In the genomic region with DNA sequence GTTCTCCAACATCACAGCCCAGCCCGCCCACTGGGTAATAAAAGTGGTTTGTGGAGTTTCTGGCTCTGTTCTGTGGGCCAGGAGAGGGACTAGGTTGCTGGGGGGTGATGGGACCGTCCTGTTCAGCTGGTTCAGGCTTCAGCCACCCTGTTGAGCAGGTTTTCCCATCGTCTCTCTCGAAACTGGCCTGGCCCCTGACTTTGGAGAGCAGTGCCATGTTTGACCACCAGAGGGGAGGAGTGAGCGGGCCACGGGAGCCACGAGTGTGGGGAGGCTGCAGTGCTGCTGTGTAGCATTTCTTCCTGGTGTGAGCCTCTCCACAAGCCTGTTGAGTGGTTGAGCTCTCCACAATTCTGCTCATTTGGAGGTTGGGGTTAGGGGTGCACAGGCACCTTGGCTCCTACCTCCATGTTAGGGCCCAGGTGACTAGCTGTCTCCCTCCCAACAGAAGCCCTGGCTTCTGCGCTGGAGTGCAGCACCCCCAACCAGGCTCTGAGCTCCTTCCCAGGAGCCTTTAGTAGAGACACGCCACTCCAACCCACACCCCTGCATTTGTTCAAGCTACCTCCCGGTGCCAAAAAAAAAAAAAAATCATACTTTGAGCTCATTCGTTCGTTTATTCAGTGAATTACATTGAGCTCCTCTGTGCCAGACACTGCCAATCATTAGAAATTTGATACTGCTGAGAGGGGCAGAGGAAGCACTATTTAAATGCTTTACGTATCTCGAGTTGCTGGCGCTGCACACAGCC, we compare ENCODE assay signal across 9 cellular contexts. TPM values are rescaled to one million over a fixed set of nuclear protein-coding genes. Genes with fewer than 3 reads are reported as not detected.
DNase-seq lines count a peak whose midpoint lies in the region; ATAC-seq and TF ChIP-seq lines count a peak whose summit lies in the region.
"Had no signal": no experiment of that assay in that cellular context is flagged by ENCODE, and none has a peak within 500 bp of the region (broad histone marks: within the 10 kb centered on the region; RNA-seq: fewer than 3 reads in every experiment).

No MANE protein-coding gene starts in this region.

- DNase-seq in MV-4-11 (lab: John Stamatoyannopoulos, UW): peak; percentile 68
- DNase-seq in T-cell: peak; percentile 51 to 84 (median 72)
- peak; percentile 63 to 87 (median 75) for DNase-seq in adrenal gland
- peak; percentile 57 to 73 for DNase-seq in heart right ventricle
- DNase-seq in retinal pigment epithelial cell (ENCODE audit: low read depth): no peak

- H3K4me3 ChIP-seq in adrenal gland (no peak overlapping the region), heart right ventricle (no peak overlapping the region), retinal pigment epithelial cell (ENCODE audit: low read length) (no peak overlapping the region)

- peaks cover 0 to under 1% of the 10 kb centered on the region in 2 donors for H3K27me3 Mint-ChIP-seq in T-cell
- H3K27me3 Mint-ChIP-seq: IgD-negative memory B cell had no signal

- H3K27ac ChIP-seq in C4-2B (peak overlapping the region; percentile 80), adrenal gland (no peak overlapping the region), heart right ventricle (no peak overlapping the region)

- 24 to 33% (median 27%) methylated on average over 15 of the region's 15 CpGs for WGBS in adrenal gland, 4 donors
- WGBS in heart right ventricle, 2 donors: 24 to 25% methylated on average over 15 of the region's 15 CpGs

- no peaks in the 10 kb centered on the region for H3K9me3 Mint-ChIP-seq in T-cell
- H3K9me3 Mint-ChIP-seq: IgD-negative memory B cell had no signal

- CTCF ChIA-PET in T-cell (lab: Charles Lee): interaction anchor here (0.6 to 5.1 kb wide), 40 partner anchors 9 to 1611 kb away, joined by 3 to 127 read pairs (median 4); partner anchors contain the start of genes RHOV (in 2 of the 2), VPS18 (in 2 of the 2), CCDC32 (in 1 of the 2) and DNAJC17 (in 1 of the 2)

- H3K27me3 ChIP-seq in adrenal gland (no peaks in the 10 kb centered on the region), heart right ventricle (peaks cover 0 to 19% (median 0%) of the 10 kb centered on the region in 7 donors)

- H3K4me1 ChIP-seq in adrenal gland (replicated peaks in 1 of 2): peaks cover 0 to 5% of the 10 kb centered on the region in 2 donors
- peaks cover 0 to 20% (median 0%) of the 10 kb centered on the region in 9 donors for H3K4me1 ChIP-seq in heart right ventricle

- ATAC-seq in GM21423 (IDR thresholded peaks at IDR 0.05; ENCODE audit: unreplicated experiment): peak; percentile 62
- peak; percentile 92 to 94 (median 92) for ATAC-seq in T-cell (replicated peaks in 1 of 4)
- ATAC-seq in heart right ventricle: peak; percentile 75 to 89 (median 84)
- no peak for ATAC-seq in HG03159 (IDR thresholded peaks at IDR 0.05; ENCODE audit: unreplicated experiment)

- TF ChIP-seq CTCF in C4-2B (conservative IDR thresholded peaks at IDR 0.05) (peak; percentile 99), adrenal gland (IDR thresholded peaks at IDR 0.05) (peak; percentile 87 to 95 (median 92)), heart right ventricle (IDR thresholded peaks at IDR 0.05) (peak; percentile 86 to 95 (median 93)), retinal pigment epithelial cell (conservative IDR thresholded peaks at IDR 0.05; ENCODE audit: low read depth, low read length) (peak; percentile 98)

- H3K36me3 Mint-ChIP-seq in T-cell: no peaks in the 10 kb centered on the region
- H3K36me3 Mint-ChIP-seq: IgD-negative memory B cell had no signal

- POLR2A ChIA-PET in T-cell (lab: Charles Lee): interaction anchor here (0.5 to 0.7 kb wide), 4 partner anchors 33 to 545 kb away, joined by 3 to 8 read pairs (median 6); partner anchors contain the start of gene VPS18 (in 1 of the 2)

- no peaks in the 10 kb centered on the region for H3K36me3 ChIP-seq in adrenal gland (replicated peaks in 1 of 2)
- no peaks in the 10 kb centered on the region for H3K36me3 ChIP-seq in heart right ventricle

- no peak overlapping the region for H3K4me3 Mint-ChIP-seq in T-cell

- H3K4me1 Mint-ChIP-seq in T-cell: peaks cover 10 to 18% (median 16%) of the 10 kb centered on the region in 3 donors

- intact Hi-C loops in adrenal gland (cut with DNase I) (loop anchor here (2.0 to 5.0 kb wide), 2 partner anchors 35 kb away; partner anchors contain the start of gene VPS18 (in 1 of the 2)), heart right ventricle (cut with DNase I) (loop anchor here in 9 of 10 donors (2.0 to 10.0 kb wide), 6 partner anchors 35 to 330 kb away; partner anchors contain the start of gene VPS18 (in 6 of the 9))

- H3K27ac Mint-ChIP-seq in T-cell: no peak overlapping the region
- H3K27ac Mint-ChIP-seq: IgD-negative memory B cell had no signal

- no peak for TF ChIP-seq POLR2A in adrenal gland (IDR thresholded peaks at IDR 0.05)

- H3K9me3 ChIP-seq in adrenal gland (replicated peaks in 1 of 3) (no peaks in the 10 kb centered on the region), heart right ventricle (no peaks in the 10 kb centered on the region)

RNA-seq across cellular contexts. Expression of gene SPINT1, which starts 13.9 kb away (rescaled TPM):
- total RNA-seq in T-cell: 1 to 10 TPM; 1.6 to 6.6 (median 5.1) TPM
- 1 to 10 TPM in 6 of 8 donors, under 1 TPM in 2; 0.67 to 5.1 (median 1.6) TPM for total RNA-seq in adrenal gland
- 1 to 10 TPM in 2 of 3 donors, under 1 TPM in 1; 0.46 to 1.3 (median 1.1) TPM for polyA plus RNA-seq in adrenal gland
- total RNA-seq in heart right ventricle: 1 to 10 TPM in 2 of 10 donors, under 1 TPM in 7, not detected in 1; 0.17 to 1.9 (median 0.47) TPM
- under 1 TPM; 0.22 to 0.43 TPM for polyA plus RNA-seq in heart right ventricle

RNA-seq across cellular contexts. Expression of gene RHOV, which starts 16.3 kb away (rescaled TPM):
- total RNA-seq in T-cell: not detected
- under 1 TPM in 2 of 8 donors, not detected in 6; 0.11 to 0.34 TPM for total RNA-seq in adrenal gland
- under 1 TPM in 2 of 3 donors, not detected in 1; 0.13 to 0.16 TPM for polyA plus RNA-seq in adrenal gland
- not detected for total RNA-seq in heart right ventricle
- polyA plus RNA-seq in heart right ventricle: under 1 TPM in 1 of 2 donors, not detected in 1; 0.03 TPM
- polyA plus RNA-seq: IgD-negative memory B cell had no signal

RNA-seq across cellular contexts. Expression of gene PPP1R14D, which starts 29.3 kb away (rescaled TPM):
- not detected for total RNA-seq in T-cell
- total RNA-seq in adrenal gland: not detected
- polyA plus RNA-seq in adrenal gland: not detected
- not detected for total RNA-seq in heart right ventricle
- polyA plus RNA-seq in heart right ventricle: not detected

RNA-seq across cellular contexts. Expression of gene VPS18, which starts 36.5 kb away (rescaled TPM):
- 10 to 100 TPM; 16.2 to 23.4 (median 21.3) TPM for total RNA-seq in T-cell
- 10 to 100 TPM; 22.4 to 43.4 (median 35.0) TPM for total RNA-seq in adrenal gland
- polyA plus RNA-seq in adrenal gland: 10 to 100 TPM in 1 of 3 donors, 1 to 10 TPM in 2; 8.9 to 16.0 (median 10.0) TPM
- total RNA-seq in heart right ventricle: 10 to 100 TPM; 16.0 to 25.0 (median 21.5) TPM
- 10 to 100 TPM; 10.5 to 12.2 TPM for polyA plus RNA-seq in heart right ventricle

RNA-seq across cellular contexts. Expression of gene DNAJC17, which starts 50.5 kb away (rescaled TPM):
- total RNA-seq in T-cell (10 to 100 TPM; 33.1 to 47.5 (median 45.1) TPM), adrenal gland (10 to 100 TPM; 27.4 to 88.6 (median 39.4) TPM), heart right ventricle (10 to 100 TPM in 9 of 10 donors, 1 to 10 TPM in 1; 9.9 to 17.7 (median 14.7) TPM)
- polyA plus RNA-seq in adrenal gland (100 to 1,000 TPM in 2 of 3 donors, 10 to 100 TPM in 1; 33.0 to 174 (median 170) TPM), heart right ventricle (10 to 100 TPM; 34.5 to 62.1 TPM)
